Comparison of ENCODE assay signal across 21 cellular contexts in genomic region chr11:391117-392017, GRCh38. TPM values are rescaled to one million over a fixed set of nuclear protein-coding genes. Genes with fewer than 3 reads are reported as not detected.
DNase-seq lines count a peak whose midpoint lies in the region; ATAC-seq and TF ChIP-seq lines count a peak whose summit lies in the region.
"Had no signal": no experiment of that assay in that cellular context is flagged by ENCODE, and none has a peak within 500 bp of the region (broad histone marks: within the 10 kb centered on the region; RNA-seq: fewer than 3 reads in every experiment).

No MANE protein-coding gene starts in this region.

- ATAC-seq in Right ventricle myocardium inferior (no peak), HG03280 (IDR thresholded peaks at IDR 0.05; ENCODE audit: unreplicated experiment) (no peak)
- ATAC-seq: CD8-positive, alpha-beta T cell; SK-N-SH treated with all-trans-retinoic acid at 6 μM for 48 hours had no signal

- H3K27ac ChIP-seq in right atrium auricular region (no peak overlapping the region), breast epithelium (no peak overlapping the region), skin epidermis (peak overlapping the region in 19 of 21 experiments; percentile 79 to 97 (median 93))
- H3K27ac ChIP-seq: BLaER1, GM23248, Peyer's patch had no signal

- H3K36me3 ChIP-seq in right atrium auricular region (no peaks in the 10 kb centered on the region), breast epithelium (no peaks in the 10 kb centered on the region)
- H3K36me3 ChIP-seq: Peyer's patch had no signal

- DNase-seq in Right ventricle myocardium inferior (ENCODE audit: missing footprints) (peak; percentile 52), right atrium auricular region (ENCODE audit: low spot score) (no peak), breast epithelium (ENCODE audit: low spot score in 2 of 2) (no peak), NCI-H69 (lab: John Stamatoyannopoulos, UW) (no peak)
- DNase-seq: CD8-positive, alpha-beta T cell; GF-D8; GM23248; HCEC 1CT; Karpas-422; MM.1S; NCI-H1092 treated with DMSO at 0.1 percent for 48 hours; NCI-H2081 treated with DMSO at 0.1 percent for 48 hours; NCI-H510A; NCI-H82; Peyer's patch; SHP77 had no signal

- TF ChIP-seq POLR2A in breast epithelium (IDR thresholded peaks at IDR 0.05) = no peak

- peaks cover 0 to 4% of the 10 kb centered on the region in 2 donors for H3K4me1 ChIP-seq in right atrium auricular region
- peaks cover 10 to 12% of the 10 kb centered on the region in 2 donors for H3K4me1 ChIP-seq in breast epithelium

- TF ChIP-seq CTCF in right atrium auricular region (IDR thresholded peaks at IDR 0.05) (no peak), breast epithelium (IDR thresholded peaks at IDR 0.05) (no peak)

- intact Hi-C loops in Right ventricle myocardium inferior (cut with DNase I) = no loop called here
- intact Hi-C loops in breast epithelium (cut with DNase I; ENCODE audit: low total_unique reads) = no loop called here

- H3K9me3 ChIP-seq in right atrium auricular region = peaks cover 0 to 6% of the 10 kb centered on the region in 2 donors
- peaks cover 7 to 10% of the 10 kb centered on the region in 2 donors for H3K9me3 ChIP-seq in breast epithelium

- no peaks in the 10 kb centered on the region for H3K27me3 ChIP-seq in right atrium auricular region
- peaks cover 0 to 3% of the 10 kb centered on the region in 2 donors for H3K27me3 ChIP-seq in breast epithelium
- H3K27me3 ChIP-seq: Peyer's patch had no signal

- H3K4me3 ChIP-seq in right atrium auricular region (no peak overlapping the region), breast epithelium (peak overlapping the region in 2 of 3 donors; percentile 55 to 79), skin epidermis (peak overlapping the region; percentile 31 to 55 (median 49))
- H3K4me3 ChIP-seq: BLaER1, GM23248, Peyer's patch had no signal

RNA-seq across cellular contexts. Expression of gene PKP3, which starts 2.6 kb away (rescaled TPM):
- total RNA-seq in Right ventricle myocardium inferior = 0.32 TPM
- 1 to 10 TPM in 1 of 2 donors, under 1 TPM in 1; 0.43 to 1.0 TPM for total RNA-seq in right atrium auricular region
- 10 to 100 TPM in 2 of 3 donors, under 1 TPM in 1; 0.32 to 60.9 (median 36.7) TPM for total RNA-seq in breast epithelium

RNA-seq across cellular contexts. Expression of gene B4GALNT4, which starts 22.1 kb away (rescaled TPM):
- total RNA-seq in Right ventricle myocardium inferior (0.54 TPM), right atrium auricular region (under 1 TPM in 1 of 2 donors, not detected in 1; 0.39 TPM), breast epithelium (10 to 100 TPM in 1 of 3 donors, 1 to 10 TPM in 1, under 1 TPM in 1; 0.48 to 11.3 (median 8.2) TPM)

RNA-seq across cellular contexts. Expression of gene SIGIRR, which starts 23.4 kb away (rescaled TPM):
- total RNA-seq in Right ventricle myocardium inferior = 50.0 TPM
- 10 to 100 TPM; 26.6 to 33.3 TPM for total RNA-seq in right atrium auricular region
- total RNA-seq in breast epithelium = 10 to 100 TPM; 37.3 to 49.8 (median 46.5) TPM

RNA-seq across cellular contexts. Expression of gene ANO9, which starts 50.4 kb away (rescaled TPM):
- total RNA-seq in Right ventricle myocardium inferior (0.41 TPM), right atrium auricular region (under 1 TPM; 0.11 to 0.75 TPM), breast epithelium (10 to 100 TPM in 1 of 3 donors, 1 to 10 TPM in 1, under 1 TPM in 1; 0.32 to 14.2 (median 9.8) TPM)
- total RNA-seq: A172, GM23248 had no signal

RNA-seq across cellular contexts. Expression of gene PTDSS2, which starts 58.7 kb away (rescaled TPM):
- total RNA-seq in Right ventricle myocardium inferior = 27.8 TPM
- 10 to 100 TPM; 26.8 to 32.5 TPM for total RNA-seq in right atrium auricular region
- 10 to 100 TPM; 23.8 to 53.7 (median 33.1) TPM for total RNA-seq in breast epithelium

Comparison
In these comparisons a context has a peak if more than half of its experiments do, and no peak if none do; other contexts are left out.
1. H3K27ac ChIP-seq: peak in skin epidermis (19 of 21); none in right atrium auricular region (0 of 2) and breast epithelium (0 of 2).
2. H3K4me3 ChIP-seq: peak in breast epithelium (2 of 3) and skin epidermis (7 of 7); none in right atrium auricular region (0 of 2).